In genomic region chr4:189313064-189313463, GRCh38 we compare ENCODE assay signal across 29 cellular contexts.
"Had no signal": no experiment of that assay in that cellular context is flagged by ENCODE, and none has a peak within 500 bp of the region (broad histone marks: within the 10 kb centered on the region; RNA-seq: fewer than 3 reads in every experiment).

No MANE protein-coding gene starts in this region.

- H3K36me3 ChIP-seq: colonic mucosa, esophagus muscularis mucosa, esophagus squamous epithelium, gastrocnemius medialis, gastroesophageal sphincter, heart left ventricle, heart right ventricle had no signal

- DNase-seq: colonic mucosa; cortex of kidney; dermis blood vessel endothelial cell; dorsolateral prefrontal cortex; effector CD4-positive, alpha-beta T cell; effector CD8-positive, alpha-beta T cell; effector memory CD4-positive, alpha-beta T cell; effector memory CD8-positive, alpha-beta T cell; endodermal cell; erythroblast; esophagus squamous epithelium; foreskin fibroblast; foreskin keratinocyte; foreskin melanocyte; gastrocnemius medialis; glutamatergic neuron; head of caudate nucleus; heart left ventricle; heart right ventricle had no signal

- H2AFZ ChIP-seq: hepatocyte had no signal

- H3K4me2 ChIP-seq: hepatocyte had no signal

- H3K27me3 ChIP-seq: colonic mucosa, dorsolateral prefrontal cortex, esophagus muscularis mucosa, esophagus squamous epithelium, foreskin keratinocyte, gastrocnemius medialis, gastroesophageal sphincter, heart left ventricle, heart right ventricle, hepatocyte had no signal

- H3K79me2 ChIP-seq: hepatocyte had no signal

- H3K4me1 ChIP-seq: colonic mucosa, esophagus squamous epithelium, foreskin keratinocyte, gastrocnemius medialis, gastroesophageal sphincter, heart left ventricle, heart right ventricle had no signal

- H3K27ac Mint-ChIP-seq: dendritic cell treated with granulocyte-macrophage colony-stimulating factor and Interleukin-4, amounts not matched to agents 40 ng/mL and 50 ng/mL, for 4 days; effector memory CD8-positive, alpha-beta T cell; endodermal cell had no signal

- H3K4me1 Mint-ChIP-seq: endodermal cell had no signal

- H3K27me3 Mint-ChIP-seq: dendritic cell treated with granulocyte-macrophage colony-stimulating factor and Interleukin-4, amounts not matched to agents 40 ng/mL and 50 ng/mL, for 4 days; effector memory CD8-positive, alpha-beta T cell had no signal

- H3K9me3 ChIP-seq: colonic mucosa, esophagus muscularis mucosa, esophagus squamous epithelium, gastrocnemius medialis, gastroesophageal sphincter, heart left ventricle had no signal

- H3K4me3 ChIP-seq: colonic mucosa, coronary artery, dorsolateral prefrontal cortex, esophagus muscularis mucosa, esophagus squamous epithelium, gastrocnemius medialis, gastroesophageal sphincter, heart left ventricle, heart right ventricle, hepatocyte had no signal

- H3K4me3 Mint-ChIP-seq: dendritic cell treated with granulocyte-macrophage colony-stimulating factor and Interleukin-4, amounts not matched to agents 40 ng/mL and 50 ng/mL, for 4 days; effector memory CD8-positive, alpha-beta T cell; endodermal cell had no signal

- H3K27ac ChIP-seq: colonic mucosa, coronary artery, dorsolateral prefrontal cortex, epithelial cell of prostate, esophagus muscularis mucosa, esophagus squamous epithelium, foreskin keratinocyte, gastrocnemius medialis, gastroesophageal sphincter, heart left ventricle, heart right ventricle, hepatocyte had no signal

- FAIRE-seq: endometrium, endothelial cell of umbilical vein, frontal cortex had no signal

- ATAC-seq: effector memory CD8-positive, alpha-beta T cell; esophagus mucosa; foreskin keratinocyte; gastrocnemius medialis; gastroesophageal sphincter; heart left ventricle; heart right ventricle had no signal
